Comparison of ENCODE assay signal across 21 cellular contexts in the genomic region with DNA sequence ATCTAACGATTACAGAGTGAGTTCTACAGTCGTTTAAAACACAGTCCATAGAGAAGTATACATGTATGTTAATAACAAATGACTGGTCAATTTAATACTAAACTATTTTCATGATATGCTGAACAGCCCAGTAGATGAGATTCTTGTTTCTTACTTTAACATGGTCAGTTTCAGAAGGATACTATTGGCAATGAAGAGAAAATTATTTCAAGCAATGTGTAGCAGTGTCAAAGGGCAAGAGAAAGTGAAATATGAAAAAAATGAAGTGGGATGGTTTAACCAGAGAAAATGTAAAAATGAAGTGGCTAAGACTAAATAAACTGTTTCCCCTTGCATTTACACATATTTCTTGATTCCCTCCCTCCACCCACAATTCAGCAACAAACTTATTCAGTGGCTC.
A peak's percentile ranks its signal among the peaks of the same experiment; 100 is the strongest.
DNase-seq lines count a peak whose midpoint lies in the region; ATAC-seq and TF ChIP-seq lines count a peak whose summit lies in the region.
"Had no signal": no experiment of that assay in that cellular context is flagged by ENCODE, and none has a peak within 500 bp of the region (broad histone marks: within the 10 kb centered on the region; RNA-seq: fewer than 3 reads in every experiment).

No MANE protein-coding gene starts in this region.

- dilution Hi-C loops in mammary epithelial cell (cut with HindIII; ENCODE audit: low sequenced_read_pairs), result no loop called here

- no peak overlapping the region for H2BK120ac ChIP-seq in mesendoderm (ENCODE audit: low read depth, low read length)

- H3K27ac ChIP-seq in DND-41 (ENCODE audit: low read length) (no peak overlapping the region), mammary epithelial cell (ENCODE audit: insufficient read depth, low read depth, low read length) (peak overlapping the region; percentile 59), mesendoderm (ENCODE audit: low read depth, low read length) (no peak overlapping the region)
- H3K27ac ChIP-seq: A549, BLaER1, PC-9, RWPE1, SJCRH30 had no signal

- TF ChIP-seq CTCF in DND-41 (IDR thresholded peaks at IDR 0.05; ENCODE audit: borderline replicate concordance, extremely low read depth, low read length, poor library complexity, severe bottlenecking) (no peak), mammary epithelial cell (conservative IDR thresholded peaks at IDR 0.05 in 1 of 2, IDR thresholded peaks at IDR 0.05 in 1 of 2; ENCODE audit: extremely low read depth in 1 of 2, insufficient read depth in 1 of 2, low read depth in 1 of 2, low read length in 2 of 2) (no peak)

- H3K4me2 ChIP-seq in DND-41 (ENCODE audit: insufficient read depth, low read length) (no peak overlapping the region), mammary epithelial cell (ENCODE audit: insufficient read depth, low read depth, low read length) (peak overlapping the region; percentile 9), mesendoderm (ENCODE audit: low read length) (no peak overlapping the region)
- H3K4me2 ChIP-seq: A549, BLaER1, PC-9 had no signal

- no peak overlapping the region for H3K23ac ChIP-seq in mesendoderm (ENCODE audit: low read length)

- H3K4ac ChIP-seq in mesendoderm (ENCODE audit: low read depth, low read length), result no peak overlapping the region

- H4K8ac ChIP-seq in mesendoderm (ENCODE audit: low read depth, low read length), result no peak overlapping the region

- no peaks in the 10 kb centered on the region for H3K79me1 ChIP-seq in mesendoderm (ENCODE audit: low read length)

- H2AFZ ChIP-seq in DND-41 (ENCODE audit: low read depth, low read length) (0 out of 2 replicates have a peak overlapping the region, but pooled peaks have one; percentile 16), mammary epithelial cell (ENCODE audit: low read depth, low read length) (peak overlapping the region; percentile 28)
- H2AFZ ChIP-seq: PC-9 had no signal

- no peak overlapping the region for H3K4me3 ChIP-seq in DND-41 (ENCODE audit: low read depth in 1 of 2, low read length in 2 of 2)
- H3K4me3 ChIP-seq in mammary epithelial cell (replicated peaks in 1 of 3; ENCODE audit: insufficient read depth in 1 of 3, low read depth in 2 of 3, low read length in 3 of 3), result no peak overlapping the region
- no peak overlapping the region for H3K4me3 ChIP-seq in mesendoderm (ENCODE audit: low read length)
- H3K4me3 ChIP-seq: A549, BLaER1, K562, PC-9, SJCRH30 had no signal

- H3K9me3 ChIP-seq in DND-41 (ENCODE audit: insufficient read depth, low read length, severe bottlenecking) (no peaks in the 10 kb centered on the region), mammary epithelial cell (replicated peaks; ENCODE audit: insufficient read depth, low read length) (no peaks in the 10 kb centered on the region)
- H3K9me3 ChIP-seq: A549, BLaER1, SJCRH30 had no signal

- ATAC-seq in DND-41 (ENCODE audit: insufficient read depth, low read depth) (no peak), GM21529 (IDR thresholded peaks at IDR 0.05; ENCODE audit: unreplicated experiment) (peak; percentile 41), HG03095 (IDR thresholded peaks at IDR 0.05; ENCODE audit: unreplicated experiment) (peak; percentile 48), HG03520 (IDR thresholded peaks at IDR 0.05; ENCODE audit: unreplicated experiment) (no peak)
- ATAC-seq: A549, K562, T-helper 17 cell had no signal

- CTCF ChIA-PET in mammary epithelial cell (lab: Charles Lee; ENCODE audit: low non-redundant PET), result no interaction called here

- no peak for DNase-seq in DND-41
- no peak for DNase-seq in mammary epithelial cell
- DNase-seq in superior temporal gyrus (ENCODE audit: extremely low spot score), result no peak
- DNase-seq in mesendoderm, result no peak
- DNase-seq: CD4-positive, alpha-beta memory T cell; GOT3; MV-4-11; NCI-H1417; NCI-H187; NCI-H345; NCI-H524 treated with DMSO at 0.1 percent for 48 hours; PC-9; SJCRH30; T-helper 17 cell had no signal

- no peak overlapping the region for H4K5ac ChIP-seq in mesendoderm (ENCODE audit: low read length)

- H3K18ac ChIP-seq in mesendoderm (ENCODE audit: low read length), result no peak overlapping the region

- no peak overlapping the region for H2BK15ac ChIP-seq in mesendoderm (replicated peaks; ENCODE audit: low read depth)

- intact Hi-C loops in mammary epithelial cell (cut with micrococcal nuclease), result loop anchor here (1.0 to 10.0 kb wide), 4 partner anchors 23 to 373 kb away; a partner anchor contains a TSS

- no peak overlapping the region for H3K56ac ChIP-seq in mesendoderm (ENCODE audit: low read length)

- WGBS in mammary epithelial cell (ENCODE audit: low coverage, missing lambda C conversion rate), result 42% methylated on average over 2 of the region's 2 CpGs
- no CpG with 5 or more reads among the region's 2 CpGs for WGBS in mesendoderm (ENCODE audit: extremely low coverage, insufficient coverage, low lambda C conversion rate)

- no peak overlapping the region for H2BK5ac ChIP-seq in mesendoderm (ENCODE audit: low read length)

- no peak overlapping the region for H2AK5ac ChIP-seq in mesendoderm (ENCODE audit: low read length)

- no peaks in the 10 kb centered on the region for H3K79me2 ChIP-seq in DND-41 (ENCODE audit: insufficient read depth, low read length)
- peaks cover 57% of the 10 kb centered on the region for H3K79me2 ChIP-seq in mammary epithelial cell (ENCODE audit: insufficient read depth, low read length)
- H3K79me2 ChIP-seq in mesendoderm (ENCODE audit: control insufficient read depth, insufficient read depth, low read length), result no peaks in the 10 kb centered on the region

- H3K27me3 ChIP-seq in DND-41 (ENCODE audit: insufficient read depth, low read length, poor library complexity) (no peaks in the 10 kb centered on the region), mammary epithelial cell (ENCODE audit: insufficient read depth, low read length) (no peaks in the 10 kb centered on the region), mesendoderm (ENCODE audit: insufficient read depth, low read length, poor library complexity) (no peaks in the 10 kb centered on the region)
- H3K27me3 ChIP-seq: BLaER1, SJCRH30 had no signal

- H3K9ac ChIP-seq in DND-41 (ENCODE audit: low read depth, low read length) (no peak overlapping the region), mammary epithelial cell (ENCODE audit: insufficient read depth, low read length) (no peak overlapping the region), mesendoderm (ENCODE audit: low read length) (no peak overlapping the region)
- H3K9ac ChIP-seq: BLaER1 had no signal

- in situ Hi-C loops in mammary epithelial cell (cut with MboI; ENCODE audit: low sequenced_read_pairs in 2 of 2), result no loop called here

- no peaks in the 10 kb centered on the region for H3K36me3 ChIP-seq in DND-41 (ENCODE audit: insufficient read depth, low read length)
- H3K36me3 ChIP-seq in mammary epithelial cell (ENCODE audit: insufficient read depth, low read length), result no peaks in the 10 kb centered on the region
- H3K36me3 ChIP-seq in mesendoderm (ENCODE audit: control insufficient read depth, insufficient read depth, low read length), result no peaks in the 10 kb centered on the region
- H3K36me3 ChIP-seq: BLaER1, SJCRH30 had no signal

- no TSS peak for BruUV-seq in mammary epithelial cell (replicated peaks; lab: Mats Ljungman, UMichigan)

- no peaks in the 10 kb centered on the region for H4K20me1 ChIP-seq in DND-41 (ENCODE audit: insufficient read depth, low read length)
- H4K20me1 ChIP-seq in mammary epithelial cell (ENCODE audit: insufficient read depth, low read length), result no peaks in the 10 kb centered on the region
- H4K20me1 ChIP-seq: BLaER1 had no signal

- H3K4me1 ChIP-seq in DND-41 (ENCODE audit: insufficient read depth, low read length) (no peaks in the 10 kb centered on the region), mammary epithelial cell (ENCODE audit: insufficient read depth, low read length) (peaks cover 40% of the 10 kb centered on the region), mesendoderm (ENCODE audit: control insufficient read depth, low read depth, low read length) (no peaks in the 10 kb centered on the region)
- H3K4me1 ChIP-seq: BLaER1, SJCRH30 had no signal

Comparison
In these comparisons a context has a peak if more than half of its experiments do, and no peak if none do; other contexts are left out.
1. ATAC-seq: peak in GM21529 (single experiment) and HG03095 (single experiment); none in DND-41 (single experiment) and HG03520 (single experiment).